ENCODE assay signal across 20 cellular contexts in the genomic region with DNA sequence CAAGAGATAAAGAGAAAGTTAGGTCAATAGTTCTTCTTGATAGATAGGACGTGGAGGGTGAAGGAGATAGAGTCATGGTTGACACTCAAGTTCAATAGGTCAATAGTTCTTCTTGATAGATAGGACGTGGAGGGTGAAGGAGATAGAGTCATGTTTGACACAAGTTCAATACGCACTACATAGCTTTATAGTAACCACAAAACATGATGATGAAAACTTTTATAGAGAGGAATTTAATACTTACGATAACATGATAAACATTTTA.
"Had no signal": no experiment of that assay in that cellular context is flagged by ENCODE, and none has a peak within 500 bp of the region (broad histone marks: within the 10 kb centered on the region; RNA-seq: fewer than 3 reads in every experiment).

No MANE protein-coding gene starts in this region.

- H3K27me3 Mint-ChIP-seq: naive B cell had no signal

- H3K36me3 Mint-ChIP-seq: naive B cell had no signal

- H3K9me3 Mint-ChIP-seq: endodermal cell, naive B cell, nephron progenitor cell had no signal

- H3K27ac Mint-ChIP-seq: endodermal cell had no signal

- H3K27ac ChIP-seq: coronary artery, gastrocnemius medialis, heart right ventricle, neutrophil, right atrium auricular region, sigmoid colon, stomach, thoracic aorta had no signal

- H3K4me3 Mint-ChIP-seq: endodermal cell, naive B cell, nephron progenitor cell had no signal

- H3K4me3 ChIP-seq: coronary artery, gastrocnemius medialis, heart right ventricle, right atrium auricular region, sigmoid colon, skin epidermis, stomach, thoracic aorta had no signal

- H3K36me3 ChIP-seq: gastrocnemius medialis, heart right ventricle, neutrophil, right atrium auricular region, sigmoid colon, stomach, thoracic aorta had no signal

- ATAC-seq: esophagus mucosa, gastrocnemius medialis, heart right ventricle, left lobe of liver had no signal

- H3K9me3 ChIP-seq: gastrocnemius medialis, heart right ventricle, neutrophil, right atrium auricular region, sigmoid colon, stomach, thoracic aorta had no signal

- H3K27me3 ChIP-seq: gastrocnemius medialis, neutrophil, right atrium auricular region, sigmoid colon, stomach had no signal

- DNase-seq: effector CD4-positive, alpha-beta T cell; endodermal cell; gastrocnemius medialis; heart right ventricle; hypothalamus; midbrain; naive B cell; nephron progenitor cell; sigmoid colon; stimulated activated CD4-positive, alpha-beta T cell treated with anti-CD3 and anti-CD28 coated beads, Interleukin-12 subunit alpha, Interleukin-12 subunit beta, amount 100 ng/mL, for 4 hours; stimulated activated naive CD4-positive, alpha-beta T cell; stomach; substantia nigra had no signal
